ENCODE assay signal across 8 cellular contexts in genomic region chr19:2610637-2611482, GRCh38.
DNase-seq lines count a peak whose midpoint lies in the region; ATAC-seq, FAIRE-seq and TF ChIP-seq lines count a peak whose summit lies in the region.

No MANE protein-coding gene starts in this region.

- no peaks in the 10 kb centered on the region for H3F3A ChIP-seq in neural cell (ENCODE audit: insufficient read depth, low read length, poor library complexity, severe bottlenecking)

- peaks cover 11% of the 10 kb centered on the region for H3K27me3 Mint-ChIP-seq in activated T-helper 2 cell treated with anti-CD3 and anti-CD28 coated beads, Interferon-gamma antibody, Interleukin-2, Interleukin-4, amounts not matched to agents 10 μg/mL and 5 μg/mL and 100 μg/mL, durations not matched to agents 14 hours and 24 hours and 36 hours (ENCODE audit: low read depth)

- H3K27me3 ChIP-seq in Peyer's patch (no peaks in the 10 kb centered on the region), neural cell (ENCODE audit: insufficient read depth, low read depth, low read length) (no peaks in the 10 kb centered on the region)

- H2AFZ ChIP-seq in neural cell (ENCODE audit: low read depth, low read length) = no peak overlapping the region

- H3K4me1 ChIP-seq in Peyer's patch = peaks cover 0 to 41% (median 8%) of the 10 kb centered on the region in 4 donors

- H3K9me3 ChIP-seq in Peyer's patch = peaks cover 0 to 2% (median 0%) of the 10 kb centered on the region in 4 donors
- H3K9me3 ChIP-seq in neural cell (ENCODE audit: low read length) = peaks cover 4% of the 10 kb centered on the region

- no peaks in the 10 kb centered on the region for H3K36me3 Mint-ChIP-seq in activated T-helper 2 cell treated with anti-CD3 and anti-CD28 coated beads, Interferon-gamma antibody, Interleukin-2, Interleukin-4, amounts not matched to agents 10 μg/mL and 5 μg/mL and 100 μg/mL, durations not matched to agents 14 hours and 24 hours and 36 hours (ENCODE audit: low read depth)

- no peak overlapping the region for H3K4me2 ChIP-seq in neural cell (ENCODE audit: low read length)

- no peaks in the 10 kb centered on the region for H3K79me2 ChIP-seq in neural cell (replicated peaks; ENCODE audit: insufficient read depth, low read length)

- peak; percentile 68 for ATAC-seq in stimulated activated naive CD8-positive, alpha-beta T cell treated with anti-CD3 and anti-CD28 coated beads, Interleukin-15, Interleukin-2, amounts not matched to agents 100 U/mL and 50 U/mL, for 24 hours

- no peaks in the 10 kb centered on the region for H3K9me2 ChIP-seq in neural cell (ENCODE audit: insufficient read depth, low read length)

- no peaks in the 10 kb centered on the region for H3K9me3 Mint-ChIP-seq in activated T-helper 2 cell treated with anti-CD3 and anti-CD28 coated beads, Interferon-gamma antibody, Interleukin-2, Interleukin-4, amounts not matched to agents 10 μg/mL and 5 μg/mL and 100 μg/mL, durations not matched to agents 14 hours and 24 hours and 36 hours

- no peaks in the 10 kb centered on the region for H3K36me3 ChIP-seq in Peyer's patch
- H3K36me3 ChIP-seq in neural cell (ENCODE audit: insufficient read depth, low read length) = no peaks in the 10 kb centered on the region

- TF ChIP-seq POLR2A in GM12891 (IDR thresholded peaks at IDR 0.05; ENCODE audit: low read depth, low read length) = peak; percentile 40; the same call in 1 of the 2 replicates
- peak in 1 of 2 donors; percentile 27 for TF ChIP-seq POLR2A in Peyer's patch (IDR thresholded peaks at IDR 0.05)

- H4K20me1 ChIP-seq in neural cell (ENCODE audit: insufficient read depth) = no peaks in the 10 kb centered on the region

- TF ChIP-seq RAD21 in neural cell (conservative IDR thresholded peaks at IDR 0.05) = peak; percentile 94

- H3K4me3 ChIP-seq in Peyer's patch (peak overlapping the region; percentile 26 to 63 (median 46)), fibroblast of the aortic adventitia (ENCODE audit: low read depth, low read length) (peak overlapping the region; percentile 41), neural cell (ENCODE audit: low read length) (peak overlapping the region; percentile 60)

- H3K27ac Mint-ChIP-seq in activated T-helper 2 cell treated with anti-CD3 and anti-CD28 coated beads, Interferon-gamma antibody, Interleukin-2, Interleukin-4, amounts not matched to agents 10 μg/mL and 5 μg/mL and 100 μg/mL, durations not matched to agents 14 hours and 24 hours and 36 hours = no peak overlapping the region

- peak; percentile 97 to 99 (median 98) for TF ChIP-seq CTCF in Peyer's patch (IDR thresholded peaks at IDR 0.05)
- peak; percentile 95 for TF ChIP-seq CTCF in fibroblast of the aortic adventitia (IDR thresholded peaks at IDR 0.05; ENCODE audit: insufficient read depth, low read length)
- peak; percentile 96 for TF ChIP-seq CTCF in neural cell (IDR thresholded peaks at IDR 0.05; ENCODE audit: poor library complexity, severe bottlenecking)

- no peak overlapping the region for H3K9ac ChIP-seq in neural cell (ENCODE audit: low read length)

- no peak for TF ChIP-seq EP300 in neural cell (conservative IDR thresholded peaks at IDR 0.05; ENCODE audit: poor library complexity, severe bottlenecking)

- peak overlapping the region; percentile 77 for H3K4me3 Mint-ChIP-seq in activated T-helper 2 cell treated with anti-CD3 and anti-CD28 coated beads, Interferon-gamma antibody, Interleukin-2, Interleukin-4, amounts not matched to agents 10 μg/mL and 5 μg/mL and 100 μg/mL, durations not matched to agents 14 hours and 24 hours and 36 hours (ENCODE audit: low read depth)

- H3K4me1 Mint-ChIP-seq in activated T-helper 2 cell treated with anti-CD3 and anti-CD28 coated beads, Interferon-gamma antibody, Interleukin-2, Interleukin-4, amounts not matched to agents 10 μg/mL and 5 μg/mL and 100 μg/mL, durations not matched to agents 14 hours and 24 hours and 36 hours (ENCODE audit: low read depth) = peaks cover 31% of the 10 kb centered on the region

- intact Hi-C loops in activated T-helper 2 cell treated with anti-CD3 and anti-CD28 coated beads, Interferon-gamma antibody, Interleukin-2, Interleukin-4, amounts not matched to agents 10 μg/mL and 5 μg/mL and 100 μg/mL, durations not matched to agents 14 hours and 24 hours and 36 hours (cut with micrococcal nuclease) = loop anchor here (1.0 to 5.0 kb wide), 2 partner anchors 59 to 137 kb away; no protein-coding TSS in a partner anchor

- DNase-seq in A172 (ENCODE audit: low spot score) (peak; percentile 95), GM12891 (ENCODE audit: insufficient read length, low spot score) (no peak), HS-27A (ENCODE audit: low read depth) (peak; percentile 74), Peyer's patch (peak; percentile 91 to 97 (median 97)), fibroblast of the aortic adventitia (ENCODE audit: low read depth) (peak; percentile 98)
- peak; percentile 77 for DNase-seq in activated T-helper 2 cell treated with anti-CD3 and anti-CD28 coated beads, Interferon-gamma antibody, Interleukin-2, Interleukin-4, amounts not matched to agents 10 μg/mL and 5 μg/mL and 100 μg/mL, durations not matched to agents 14 hours and 24 hours and 36 hours (ENCODE audit: low spot score)
- peak; percentile 98 for DNase-seq in stimulated activated naive CD8-positive, alpha-beta T cell treated with anti-CD3 and anti-CD28 coated beads, Interleukin-15, Interleukin-2, amounts not matched to agents 100 U/mL and 50 U/mL, for 24 hours

- peak; percentile 95 for FAIRE-seq in GM12891 (lab: Jason Lieb, UNC)

- peak overlapping the region; percentile 52 to 85 (median 61) for H3K27ac ChIP-seq in Peyer's patch
- H3K27ac ChIP-seq in neural cell (ENCODE audit: low read length) = no peak overlapping the region

TF ChIP-seq in GM12891, 5 proteins besides CTCF, POLR2A, EP300 and RAD21:
- peak; percentile 84 for TF ChIP-seq SPI1 (IDR thresholded peaks at IDR 0.05; ENCODE audit: low read depth, low read length)
- TF ChIP-seq POU2F2 (IDR thresholded peaks at IDR 0.05; ENCODE audit: low read depth, low read length) = peak; percentile 28; the same call in 1 of the 2 replicates
- TF ChIP-seq PAX5 (IDR thresholded peaks at IDR 0.05; ENCODE audit: insufficient read depth, low read length, severe bottlenecking) = peak; percentile 24
- TF ChIP-seq TAF1 (IDR thresholded peaks at IDR 0.05; ENCODE audit: low read depth, low read length) = 0 out of 2 replicates have a peak, but pooled peaks have one; percentile 25
- no peak for TF ChIP-seq POLR2AphosphoS5 (IDR thresholded peaks at IDR 0.05; ENCODE audit: low read depth, low read length)

TF ChIP-seq in neural cell, 6 proteins besides CTCF, POLR2A, EP300 and RAD21:
- TF ChIP-seq POLR2AphosphoS5 (IDR thresholded peaks at IDR 0.05) (no peak), MXI1 (conservative IDR thresholded peaks at IDR 0.05; ENCODE audit: poor library complexity, severe bottlenecking) (no peak), SMC3 (conservative IDR thresholded peaks at IDR 0.05; ENCODE audit: poor library complexity) (peak; percentile 93)
